In the genomic region with DNA sequence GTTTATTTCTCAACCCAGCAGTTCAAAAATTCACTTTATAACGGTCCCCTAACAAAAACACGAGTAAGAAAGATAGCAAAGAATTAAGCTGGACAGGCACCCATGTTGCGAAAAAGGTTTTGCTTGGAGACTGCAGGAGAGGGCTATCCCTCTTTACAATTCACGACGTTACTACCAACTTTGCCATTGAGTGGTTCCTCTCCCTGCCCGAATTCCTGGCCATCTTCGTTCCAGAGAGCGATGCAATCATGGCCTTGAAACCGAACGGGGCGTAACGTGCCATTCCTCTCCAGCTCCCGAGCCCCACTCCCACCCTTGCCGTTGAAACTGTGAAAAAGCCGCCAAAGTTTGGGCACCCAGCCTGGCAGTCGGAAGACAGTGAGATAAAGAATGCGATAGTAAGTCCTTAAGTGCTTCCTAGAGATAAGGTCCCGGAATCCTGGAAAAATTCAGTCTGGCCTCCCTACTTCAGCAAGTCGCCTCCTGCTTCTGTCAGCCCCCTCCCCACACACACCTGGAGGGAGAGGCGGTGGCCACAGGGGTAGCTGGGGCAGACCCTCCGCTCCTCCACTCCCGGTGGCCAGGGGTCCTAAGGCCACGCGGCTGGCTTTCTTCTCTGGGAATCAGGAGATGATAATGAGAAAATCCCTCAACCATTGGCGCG, we compare ENCODE assay signal across 1 cellular context.
TF ChIP-seq lines count a peak whose summit lies in the region.

No MANE protein-coding gene starts in this region.

TF ChIP-seq in H1, 55 proteins besides CTCF, POLR2A, EP300 and RAD21:
- TF ChIP-seq ASH2L (IDR thresholded peaks at IDR 0.05; ENCODE audit: low read length) (peak; percentile 20), ATF2 (IDR thresholded peaks at IDR 0.05; ENCODE audit: low read length) (no peak), BCL11A (IDR thresholded peaks at IDR 0.05; ENCODE audit: low read depth in 2 of 2, low read length in 2 of 2) (no peak), RBBP5 (IDR thresholded peaks at IDR 0.05; ENCODE audit: borderline replicate concordance, low read depth, low read length) (no peak), POLR2AphosphoS5 (IDR thresholded peaks at IDR 0.05; ENCODE audit: low read depth, low read length) (no peak), KDM5A (IDR thresholded peaks at IDR 0.05; ENCODE audit: low read length) (no peak), SIN3A (conservative IDR thresholded peaks at IDR 0.05 in 1 of 2, IDR thresholded peaks at IDR 0.05 in 1 of 2; ENCODE audit: low read depth in 1 of 2, low read length in 2 of 2) (no peak), CBX8 (IDR thresholded peaks at IDR 0.05; ENCODE audit: borderline replicate concordance, low read depth, low read length) (0 out of 2 replicates have a peak, but pooled peaks have one; percentile 78), EZH2 (IDR thresholded peaks at IDR 0.05; ENCODE audit: low read depth, low read length, severe bottlenecking) (peak; percentile 81), USF2 (IDR thresholded peaks at IDR 0.05; ENCODE audit: low read length) (no peak), TBP (IDR thresholded peaks at IDR 0.05; ENCODE audit: low read depth, low read length) (no peak), TAF1 (IDR thresholded peaks at IDR 0.05; ENCODE audit: low read depth, low read length) (no peak), SUZ12 (IDR thresholded peaks at IDR 0.05; ENCODE audit: low read length) (peak; percentile 13), TAF7 (optimal IDR thresholded peaks at IDR 0.05; ENCODE audit: borderline replicate concordance, low read depth, low read length) (no peak), YY1 (IDR thresholded peaks at IDR 0.05; ENCODE audit: low read depth, low read length) (0 out of 2 replicates have a peak, but pooled peaks have one; percentile 7), TEAD4 (IDR thresholded peaks at IDR 0.05; ENCODE audit: low read depth, low read length) (peak; percentile 56; the same call in 1 of the 2 replicates), BACH1 (IDR thresholded peaks at IDR 0.05; ENCODE audit: low read length) (no peak), KDM4A (IDR thresholded peaks at IDR 0.05; ENCODE audit: low read depth, low read length, severe bottlenecking) (no peak)
